ENCODE assay signal across 20 cellular contexts in genomic region chr9:31142456-31142855, GRCh38.
"Had no signal": no experiment of that assay in that cellular context is flagged by ENCODE, and none has a peak within 500 bp of the region (broad histone marks: within the 10 kb centered on the region; RNA-seq: fewer than 3 reads in every experiment).

No MANE protein-coding gene starts in this region.

- H3K4me2 ChIP-seq: PC-9 had no signal

- H3K36me3 Mint-ChIP-seq: IgD-negative memory B cell had no signal

- H3K4me3 Mint-ChIP-seq: IgD-negative memory B cell had no signal

- H3K4me1 ChIP-seq: Peyer's patch had no signal

- H3K27me3 ChIP-seq: MG63, Peyer's patch, SJCRH30 had no signal

- H3K9me3 ChIP-seq: MG63, Peyer's patch, SJCRH30 had no signal

- H3K36me3 ChIP-seq: MG63, Peyer's patch, SJCRH30 had no signal

- H3K27me3 Mint-ChIP-seq: IgD-negative memory B cell had no signal

- H3K9me3 Mint-ChIP-seq: IgD-negative memory B cell had no signal

- H2AFZ ChIP-seq: PC-9 had no signal

- DNase-seq: MG63, NCI-H1092 treated with DMSO at 0.1 percent for 48 hours, NCI-H1436, NCI-H187, NCI-H2029, NCI-H2081 treated with DMSO at 0.1 percent for 48 hours, NCI-H2171, NCI-H226, NCI-H510A, NCI-H524 treated with DMSO at 0.1 percent for 48 hours, NCI-H69, NCI-H774, OCI-M1, PC-9, Peyer's patch, SHP77 treated with DMSO at 0.1 percent for 48 hours had no signal

- H3K27ac ChIP-seq: HL-60, PC-9, Peyer's patch, SJCRH30 had no signal

- H3K4me3 ChIP-seq: K562, MG63, PC-9, Peyer's patch, SJCRH30 had no signal
